1 cellular context compared by ENCODE assay signal in genomic region chr17:33202011-33202410, GRCh38.
TF ChIP-seq lines count a peak whose summit lies in the region.

No MANE protein-coding gene starts in this region.

TF ChIP-seq in H1, 55 proteins besides CTCF, POLR2A, EP300 and RAD21:
- TF ChIP-seq TCF12 (IDR thresholded peaks at IDR 0.05; ENCODE audit: low read depth, low read length) (0 out of 2 replicates have a peak, but pooled peaks have one; percentile 34), SAP30 (IDR thresholded peaks at IDR 0.05; ENCODE audit: insufficient read depth, insufficient replicate concordance, low read length) (no peak)
